ENCODE assay signal across 8 cellular contexts in the genomic region with DNA sequence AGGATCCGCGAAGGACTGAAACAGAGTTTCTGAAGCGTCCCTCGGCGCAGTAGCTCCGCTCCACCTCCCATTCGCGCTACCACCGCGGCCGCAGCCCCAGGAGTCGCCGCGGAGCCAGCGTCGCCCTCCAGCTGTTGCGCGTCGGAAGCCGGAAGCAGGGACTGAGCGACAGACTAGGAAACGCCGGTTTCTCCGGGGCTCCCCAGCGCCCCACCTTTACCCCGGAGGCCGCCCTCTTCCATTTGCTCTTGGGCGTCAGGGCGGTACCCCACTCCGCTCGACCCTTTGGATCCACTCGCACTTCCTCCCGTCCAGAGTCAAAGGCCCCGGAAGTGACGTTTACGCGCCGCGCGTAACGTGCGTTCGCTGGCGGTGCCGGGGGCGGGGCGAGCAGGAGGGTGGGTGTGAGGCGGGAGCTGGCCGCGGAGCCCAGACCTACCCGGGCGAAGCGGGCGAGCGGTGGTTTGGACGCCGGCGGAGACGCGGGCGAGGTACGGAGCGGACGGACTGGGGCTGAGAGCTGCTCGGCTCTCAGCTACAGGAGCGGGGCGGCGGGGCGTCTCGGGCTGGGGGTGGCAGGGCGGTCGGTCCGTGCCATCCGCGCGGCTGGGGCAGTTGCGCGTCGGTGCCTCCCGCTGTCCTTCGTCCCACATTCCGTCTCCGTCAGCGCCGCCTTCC. TPM values are rescaled to one million over a fixed set of nuclear protein-coding genes. Genes with fewer than 3 reads are reported as not detected.
DNase-seq lines count a peak whose midpoint lies in the region; ATAC-seq and TF ChIP-seq lines count a peak whose summit lies in the region.

Gene RABGEF1 (plus strand): TSS at position 432 of the 678 bp plus-strand sequence. CDS start 31,167 bp downstream, outside the sequence.

- no peak within 1 kb of the TSS for H3T11ph ChIP-seq in H9 (ENCODE audit: low read length)

- H2AK5ac ChIP-seq in H9 (ENCODE audit: insufficient read length, low read length): no peak within 1 kb of the TSS

- no peak within 1 kb of the TSS for H4K8ac ChIP-seq in H9 (replicated peaks; ENCODE audit: insufficient read length, low read depth, low read length)

- no peak within 1 kb of the TSS for H4K5ac ChIP-seq in H9 (ENCODE audit: insufficient read length, low read depth, low read length)

- whole genome bisulfite sequencing in H9 (ENCODE audit: extremely low coverage, insufficient read length, low lambda C conversion rate): no CpG with 5 or more reads among the region's 85 CpGs

- TF ChIP-seq CTCF in H9 (conservative IDR thresholded peaks at IDR 0.05) (no peak), natural killer cell (IDR thresholded peaks at IDR 0.05) (no peak)

- H3K18ac ChIP-seq in H9 (ENCODE audit: insufficient read length, low read depth, low read length): peak within 1 kb of the TSS; percentile 60

- H3K4me1 Mint-ChIP-seq in H9 (peaks cover 9 to 20% of the 10 kb centered on the region in 2 experiments; a peak in 3 of 4 replicates), natural killer cell (peaks cover 38 to 41% of the 10 kb centered on the region in 2 donors)

- H3K27ac Mint-ChIP-seq in H9 (peak within 1 kb of the TSS; percentile 92 to 96 (median 94); a peak in 6 of 7 replicates), natural killer cell (peak within 1 kb of the TSS; percentile 98)

- H3K56ac ChIP-seq in H9 (ENCODE audit: insufficient read length, low read depth, low read length): no peak within 1 kb of the TSS

- peaks cover 3% of the 10 kb centered on the region; the same call in 1 of the 2 replicates for H3K79me2 ChIP-seq in H9 (ENCODE audit: insufficient read depth, low read length)

- H3K14ac ChIP-seq in H9 (ENCODE audit: insufficient read depth, low read length): peak within 1 kb of the TSS; percentile 85

- peak within 1 kb of the TSS; percentile 57 for H3K9ac ChIP-seq in H9 (ENCODE audit: extremely low read depth, insufficient read length, low read length)

- no peak within 1 kb of the TSS for H3K27ac ChIP-seq in H9 (ENCODE audit: insufficient read length, low read depth, low read length)

- H2BK20ac ChIP-seq in H9 (ENCODE audit: low read depth, low read length, poor library complexity, severe bottlenecking): no peak within 1 kb of the TSS

- no peak within 1 kb of the TSS for H2AFZ ChIP-seq in H9 (ENCODE audit: low read length)

- no peaks in the 10 kb centered on the region for H3K9me3 ChIP-seq in H9 (ENCODE audit: control insufficient read depth, low read depth, low read length)

- no peaks in the 10 kb centered on the region; the same call in 1 of the 2 replicates for H3K27me3 ChIP-seq in H9 (ENCODE audit: insufficient read depth, low read length)

- no peak within 1 kb of the TSS for H2BK15ac ChIP-seq in H9 (ENCODE audit: low read depth, low read length)

- H3K27me3 Mint-ChIP-seq in H9 (ENCODE audit: low read depth): no peaks in the 10 kb centered on the region
- no peaks in the 10 kb centered on the region for H3K27me3 Mint-ChIP-seq in natural killer cell (ENCODE audit: low read depth in 2 of 2)

- no peaks in the 10 kb centered on the region; the same call in 1 of the 2 replicates for H3K4me1 ChIP-seq in H9 (ENCODE audit: insufficient read depth, low read length)

- DNase-seq in ELR (ENCODE audit: low read depth) (peak; percentile 97), H9 (peak; percentile 96), M059J (ENCODE audit: low read depth) (peak; percentile 98), fibroblast of peridontal ligament (ENCODE audit: extremely low read depth) (peak; percentile 92), natural killer cell (peak; percentile 96)
- peak; percentile 96 for DNase-seq in activated T-helper 9 cell treated with anti-CD3 and anti-CD28 coated beads, Interleukin-2, amount 50 U/mL, for 16 hours (ENCODE audit: low read depth)
- peak; percentile 92 to 97 (median 94) for DNase-seq in stimulated activated naive CD4-positive, alpha-beta T cell (lab: John Stamatoyannopoulos, UW)

- H3K79me1 ChIP-seq in H9 (ENCODE audit: insufficient read depth, low read depth, low read length, poor library complexity, severe bottlenecking): peaks cover 3% of the 10 kb centered on the region

- H3K23me2 ChIP-seq in H9 (ENCODE audit: insufficient read length, low read depth, low read length, poor library complexity, severe bottlenecking): no peaks in the 10 kb centered on the region

- H3K36me3 Mint-ChIP-seq in H9 (ENCODE audit: insufficient read depth in 1 of 3, low read depth in 3 of 3): peaks cover 13 to 20% (median 20%) of the 10 kb centered on the region in 3 experiments
- no peaks in the 10 kb centered on the region for H3K36me3 Mint-ChIP-seq in natural killer cell

- H4K20me1 ChIP-seq in H9 (ENCODE audit: control insufficient read depth, insufficient read depth, insufficient read length): no peaks in the 10 kb centered on the region

- H3K4me2 ChIP-seq in H9 (ENCODE audit: insufficient read depth, insufficient read length, low read length): peak within 1 kb of the TSS; percentile 42

- H3K9me3 Mint-ChIP-seq in H9: peaks cover 12 to 16% of the 10 kb centered on the region in 2 experiments
- H3K9me3 Mint-ChIP-seq in natural killer cell: no peaks in the 10 kb centered on the region

- intact Hi-C loops in natural killer cell (cut with micrococcal nuclease): loop anchor here (1.0 to 2.0 kb wide), 4 partner anchors 58 to 254 kb away; partner anchors contain the start of gene SBDS

- H4K91ac ChIP-seq in H9 (ENCODE audit: insufficient read length, low read depth, low read length): no peak within 1 kb of the TSS

- H3K4me3 Mint-ChIP-seq in H9 (peak within 1 kb of the TSS; percentile 93 to 95), natural killer cell (peak within 1 kb of the TSS; percentile 95)

- peak; percentile 81 for TF ChIP-seq POLR2A in Raji (IDR thresholded peaks at IDR 0.05; ENCODE audit: insufficient read depth, low read depth, low read length)

- no peak within 1 kb of the TSS for H3K4ac ChIP-seq in H9 (ENCODE audit: low read depth, low read length)

- no peak within 1 kb of the TSS for H2BK12ac ChIP-seq in H9 (ENCODE audit: insufficient read length, low read depth, low read length)

- no peak within 1 kb of the TSS for H2BK120ac ChIP-seq in H9 (ENCODE audit: low read depth, low read length, poor library complexity, severe bottlenecking)

- ATAC-seq in natural killer cell: peak; percentile 86 to 97 (median 88)

- H2BK5ac ChIP-seq in H9 (ENCODE audit: insufficient read length, low read length): no peak within 1 kb of the TSS

- no peak within 1 kb of the TSS for H3K23ac ChIP-seq in H9 (ENCODE audit: insufficient read length, low read depth, low read length)

RNA-seq across cellular contexts. Expression of gene RABGEF1, which starts in this region (rescaled TPM):
- total RNA-seq in H9 (2021) (17.3 and 18.0 TPM in 2 replicates), natural killer cell (10 to 100 TPM; 26.1 to 38.1 (median 31.7) TPM)
- total RNA-seq in M059J (2014; rRNA removed; shearing (Covaris generic)): 32.6 and 41.6 TPM in 2 replicates
